22 cellular contexts compared by ENCODE assay signal in genomic region chr11:80417681-80418080, GRCh38.
DNase-seq lines count a peak whose midpoint lies in the region; ATAC-seq, FAIRE-seq and TF ChIP-seq lines count a peak whose summit lies in the region.
"Had no signal": no experiment of that assay in that cellular context is flagged by ENCODE, and none has a peak within 500 bp of the region (broad histone marks: within the 10 kb centered on the region; RNA-seq: fewer than 3 reads in every experiment).

No MANE protein-coding gene starts in this region.

- H3K4me2 ChIP-seq in neural progenitor cell, result no peak overlapping the region

- no peaks in the 10 kb centered on the region for H3K36me3 Mint-ChIP-seq in neural progenitor cell

- H3K9ac ChIP-seq in neural progenitor cell, result no peak overlapping the region

- ATAC-seq in GM18498 (IDR thresholded peaks at IDR 0.05; ENCODE audit: unreplicated experiment), result no peak
- ATAC-seq: SK-N-SH treated with all-trans-retinoic acid at 6 μM for 48 hours had no signal

- H3K4me1 Mint-ChIP-seq in neural progenitor cell, result peaks cover 10% of the 10 kb centered on the region

- TF ChIP-seq CTCF in bronchial epithelial cell (IDR thresholded peaks at IDR 0.05; ENCODE audit: insufficient read depth, low read length, severe bottlenecking) (no peak), neural progenitor cell (IDR thresholded peaks at IDR 0.05) (no peak)

- H3K27me3 ChIP-seq in bronchial epithelial cell (ENCODE audit: control insufficient read depth, insufficient read depth, low read length) (no peaks in the 10 kb centered on the region), neural progenitor cell (no peaks in the 10 kb centered on the region)

- no peaks in the 10 kb centered on the region for H3K9me3 Mint-ChIP-seq in neural progenitor cell

- H3K36me3 ChIP-seq in bronchial epithelial cell (ENCODE audit: control insufficient read depth, insufficient read depth, low read length) (no peaks in the 10 kb centered on the region), neural progenitor cell (no peaks in the 10 kb centered on the region)
- H3K36me3 ChIP-seq: HAP-1 had no signal

- FAIRE-seq in bronchial epithelial cell (lab: Jason Lieb, UNC), result no peak
- FAIRE-seq: HTR-8/SVneo had no signal

- no peak overlapping the region for H3K4me3 ChIP-seq in bronchial epithelial cell (ENCODE audit: low read depth, low read length)
- H3K4me3 ChIP-seq in neural progenitor cell, result no peak overlapping the region
- H3K4me3 ChIP-seq: HAP-1 had no signal

- no peaks in the 10 kb centered on the region for H3K79me2 ChIP-seq in neural progenitor cell (ENCODE audit: low read depth)

- peak overlapping the region; percentile 14 for H3K27ac Mint-ChIP-seq in neural progenitor cell

- no peak overlapping the region for H2AFZ ChIP-seq in neural progenitor cell (replicated peaks)

- H3K27ac ChIP-seq in neural progenitor cell, result no peak overlapping the region
- H3K27ac ChIP-seq: HL-60 had no signal

- H4K20me1 ChIP-seq in neural progenitor cell (ENCODE audit: low read depth), result no peaks in the 10 kb centered on the region

- no peaks in the 10 kb centered on the region for H3K9me3 ChIP-seq in neural progenitor cell (ENCODE audit: low read depth)
- H3K9me3 ChIP-seq: HAP-1 had no signal

- H3F3A ChIP-seq in neural progenitor cell (ENCODE audit: low read depth), result no peaks in the 10 kb centered on the region

- DNase-seq in Daoy (ENCODE audit: low read depth) (peak; percentile 25), RPMI7951 (ENCODE audit: low read depth) (peak; percentile 7), bronchial epithelial cell (ENCODE audit: low read depth) (peak; percentile 62), neural progenitor cell (ENCODE audit: low spot score) (no peak), DMS53 treated with DMSO at 0.1 percent for 48 hours (lab: John Stamatoyannopoulos, UW; ENCODE audit: unreplicated experiment) (no peak)
- no peak for DNase-seq in stimulated activated CD4-positive, alpha-beta T cell treated with anti-CD3 and anti-CD28 coated beads, Interleukin-12 subunit alpha, Interleukin-12 subunit beta, amount 100 ng/mL, for 4 hours
- DNase-seq: C1 segment of cervical spinal cord, DMS79 treated with DMSO at 0.1 percent for 48 hours, IMR-90, Karpas-422, MM.1S, NCI-H1092 treated with DMSO at 0.1 percent for 48 hours, NCI-H2081, NCI-H510A, NCI-H748 treated with DMSO at 0.1 percent for 48 hours, RPMI8226, SIG-M5 had no signal

- H3K27me3 Mint-ChIP-seq in neural progenitor cell (ENCODE audit: insufficient read depth, low read depth), result no peaks in the 10 kb centered on the region

- no peaks in the 10 kb centered on the region for H3K4me1 ChIP-seq in neural progenitor cell
- H3K4me1 ChIP-seq: HAP-1 had no signal

- H3K4me3 Mint-ChIP-seq in neural progenitor cell, result no peak overlapping the region

Comparison
In these comparisons a context has a peak if more than half of its experiments do, and no peak if none do; other contexts are left out.
1. DNase-seq: peak in Daoy (single experiment), RPMI7951 (single experiment) and bronchial epithelial cell (single experiment); none in neural progenitor cell (single experiment), stimulated activated CD4-positive, alpha-beta T cell treated with anti-CD3 and anti-CD28 coated beads, Interleukin-12 subunit alpha, Interleukin-12 subunit beta, amount 100 ng/mL, for 4 hours (single experiment) and DMS53 treated with DMSO at 0.1 percent for 48 hours (single experiment).